Comparison of ENCODE assay signal across 2 cellular contexts in genomic region chr2:41957431-41957830, GRCh38.
TF ChIP-seq lines count a peak whose summit lies in the region.

No MANE protein-coding gene starts in this region.

TF ChIP-seq in HepG2, 621 proteins besides CTCF, POLR2A, EP300 and RAD21:
- TF ChIP-seq MLLT10 (CRISPR knock-in tag; IDR thresholded peaks at IDR 0.05) (no peak), ZNF350 (CRISPR knock-in tag; IDR thresholded peaks at IDR 0.05; ENCODE audit: borderline replicate concordance, low read depth) (no peak), ZNF629 (CRISPR knock-in tag; conservative IDR thresholded peaks at IDR 0.05) (peak; percentile 40; the same call in 1 of the 2 replicates)

TF ChIP-seq in H1, 55 proteins besides CTCF, POLR2A, EP300 and RAD21:
- TF ChIP-seq CHD1 (IDR thresholded peaks at IDR 0.05; ENCODE audit: low read depth, low read length), result no peak
- peak; percentile 72; the same call in 1 of the 2 replicates for TF ChIP-seq KDM1A (IDR thresholded peaks at IDR 0.05; ENCODE audit: borderline replicate concordance, low read length)
